ENCODE assay signal across 8 cellular contexts in genomic region chr6:39389372-39389767, GRCh38.
A peak's percentile ranks its signal among the peaks of the same experiment; 100 is the strongest.
DNase-seq lines count a peak whose midpoint lies in the region; ATAC-seq and TF ChIP-seq lines count a peak whose summit lies in the region.

No MANE protein-coding gene starts in this region.

- H3K27ac ChIP-seq in PC-3 (ENCODE audit: low read length) = no peak overlapping the region

- intact Hi-C loops in PC-3 (cut with micrococcal nuclease) = no loop called here

- no peak overlapping the region for H2AFZ ChIP-seq in PC-3 (ENCODE audit: low read length)

- peaks cover 3% of the 10 kb centered on the region for H3K27me3 Mint-ChIP-seq in nephron progenitor cell (ENCODE audit: low read depth, poor library complexity)

- TF ChIP-seq CTCF in GM06990 (IDR thresholded peaks at IDR 0.05; ENCODE audit: insufficient read depth, low read length, poor library complexity, severe bottlenecking) (peak; percentile 22), epithelial cell of esophagus (IDR thresholded peaks at IDR 0.05; ENCODE audit: insufficient read depth, low read depth, low read length, missing control alignments) (peak; percentile 5), nephron progenitor cell (IDR thresholded peaks at IDR 0.05) (peak; percentile 28), PC-3 (conservative IDR thresholded peaks at IDR 0.05; ENCODE audit: low read depth, low read length) (no peak)

- CTCF ChIA-PET in PC-3 (lab: Charles Lee) = no interaction called here

- H3K27ac Mint-ChIP-seq in nephron progenitor cell = no peak overlapping the region

- no peaks in the 10 kb centered on the region for H3K9me3 ChIP-seq in PC-3 (ENCODE audit: low read length)

- H3K9ac ChIP-seq in PC-3 (ENCODE audit: low read length) = no peak overlapping the region

- no peaks in the 10 kb centered on the region for H3K9me3 Mint-ChIP-seq in nephron progenitor cell

- H3K4me1 ChIP-seq in PC-3 (ENCODE audit: insufficient read depth, low read length) = no peaks in the 10 kb centered on the region

- H3F3A ChIP-seq in PC-3 (ENCODE audit: low read length, unreplicated experiment) = no peaks in the 10 kb centered on the region

- no peaks in the 10 kb centered on the region for H4K20me1 ChIP-seq in PC-3 (ENCODE audit: low read length)

- BruUV-seq in PC-3 (replicated peaks; lab: Mats Ljungman, UMichigan) = no TSS peak

- no peak for ATAC-seq in GM21576 (IDR thresholded peaks at IDR 0.05; ENCODE audit: unreplicated experiment)
- ATAC-seq in GM18873 (IDR thresholded peaks at IDR 0.05; ENCODE audit: low FRiP score, unreplicated experiment) = no peak
- ATAC-seq in PC-3 = no peak

- H3K27me3 ChIP-seq in GM06990 (replicated peaks; ENCODE audit: control insufficient read depth, insufficient read depth, low read length) (no peaks in the 10 kb centered on the region), PC-3 (ENCODE audit: low read length) (peaks cover 38% of the 10 kb centered on the region)

- DNase-seq in GM06990 (ENCODE audit: extremely low read depth, insufficient read length) (no peak), HT1080 (ENCODE audit: low read depth) (peak; percentile 11), epithelial cell of esophagus (ENCODE audit: low read depth) (peak; percentile 19), nephron progenitor cell (no peak), occipital lobe (lab: John Stamatoyannopoulos, UW) (no peak), PC-3 (no peak)

- no peaks in the 10 kb centered on the region for H3K79me2 ChIP-seq in PC-3 (ENCODE audit: low read length)

- H3K4me2 ChIP-seq in PC-3 (ENCODE audit: low read length) = no peak overlapping the region

- no peak overlapping the region for H3K4me3 Mint-ChIP-seq in nephron progenitor cell

- H3K36me3 Mint-ChIP-seq in nephron progenitor cell (ENCODE audit: low read depth) = no peaks in the 10 kb centered on the region

- peaks cover 28% of the 10 kb centered on the region for H3K4me1 Mint-ChIP-seq in nephron progenitor cell

- POLR2A ChIA-PET in PC-3 (lab: Charles Lee; ENCODE audit: unreplicated experiment) = no interaction called here

- no peaks in the 10 kb centered on the region for H3K36me3 ChIP-seq in GM06990 (ENCODE audit: control insufficient read depth, insufficient read depth, low read length)
- H3K36me3 ChIP-seq in PC-3 (ENCODE audit: low read depth, low read length) = no peaks in the 10 kb centered on the region

- no peaks in the 10 kb centered on the region for H3K9me2 ChIP-seq in PC-3 (replicated peaks; ENCODE audit: low read length)

- H3K4me3 ChIP-seq in GM06990 (replicated peaks; ENCODE audit: low read depth, low read length) (no peak overlapping the region), epithelial cell of esophagus (ENCODE audit: low read length) (no peak overlapping the region), PC-3 (ENCODE audit: low read length) (no peak overlapping the region)

Comparison
In these comparisons a context has a peak if more than half of its experiments do, and no peak if none do; other contexts are left out.
1. DNase-seq: peak in HT1080 (single experiment) and epithelial cell of esophagus (single experiment); none in GM06990 (single experiment), nephron progenitor cell (single experiment), occipital lobe (single experiment) and PC-3 (single experiment).